1 cellular context compared by ENCODE assay signal in the genomic region with DNA sequence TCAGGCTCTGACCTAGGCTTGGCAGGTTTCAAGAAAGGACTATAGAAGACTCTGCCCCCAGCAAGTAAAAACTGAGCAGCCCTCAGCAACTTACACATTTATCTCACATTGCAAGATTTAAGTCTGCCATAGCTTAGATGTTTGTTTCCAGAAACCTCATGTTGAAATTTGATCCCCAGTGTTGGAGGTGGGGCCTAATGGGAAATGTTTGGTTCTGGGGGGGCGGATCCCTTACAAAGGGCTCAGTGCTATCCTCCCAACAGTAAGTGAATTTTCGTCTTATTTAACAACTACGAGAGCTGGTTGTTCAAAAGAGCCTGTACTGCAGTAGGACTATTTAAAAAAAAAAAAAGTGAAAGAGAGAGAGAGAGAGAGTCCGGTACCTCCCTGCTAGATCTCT.
TF ChIP-seq lines count a peak whose summit lies in the region.

No MANE protein-coding gene starts in this region.

TF ChIP-seq in H1, 55 proteins besides CTCF, POLR2A, EP300 and RAD21:
- TF ChIP-seq, protein P1, sequence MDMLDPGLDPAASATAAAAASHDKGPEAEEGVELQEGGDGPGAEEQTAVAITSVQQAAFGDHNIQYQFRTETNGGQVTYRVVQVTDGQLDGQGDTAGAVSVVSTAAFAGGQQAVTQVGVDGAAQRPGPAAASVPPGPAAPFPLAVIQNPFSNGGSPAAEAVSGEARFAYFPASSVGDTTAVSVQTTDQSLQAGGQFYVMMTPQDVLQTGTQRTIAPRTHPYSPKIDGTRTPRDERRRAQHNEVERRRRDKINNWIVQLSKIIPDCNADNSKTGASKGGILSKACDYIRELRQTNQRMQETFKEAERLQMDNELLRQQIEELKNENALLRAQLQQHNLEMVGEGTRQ (IDR thresholded peaks at IDR 0.05; ENCODE audit: low read length) = no peak
- TF ChIP-seq TEAD4 (IDR thresholded peaks at IDR 0.05; ENCODE audit: low read depth, low read length) = no peak
